ENCODE assay signal across 20 cellular contexts in the genomic region with DNA sequence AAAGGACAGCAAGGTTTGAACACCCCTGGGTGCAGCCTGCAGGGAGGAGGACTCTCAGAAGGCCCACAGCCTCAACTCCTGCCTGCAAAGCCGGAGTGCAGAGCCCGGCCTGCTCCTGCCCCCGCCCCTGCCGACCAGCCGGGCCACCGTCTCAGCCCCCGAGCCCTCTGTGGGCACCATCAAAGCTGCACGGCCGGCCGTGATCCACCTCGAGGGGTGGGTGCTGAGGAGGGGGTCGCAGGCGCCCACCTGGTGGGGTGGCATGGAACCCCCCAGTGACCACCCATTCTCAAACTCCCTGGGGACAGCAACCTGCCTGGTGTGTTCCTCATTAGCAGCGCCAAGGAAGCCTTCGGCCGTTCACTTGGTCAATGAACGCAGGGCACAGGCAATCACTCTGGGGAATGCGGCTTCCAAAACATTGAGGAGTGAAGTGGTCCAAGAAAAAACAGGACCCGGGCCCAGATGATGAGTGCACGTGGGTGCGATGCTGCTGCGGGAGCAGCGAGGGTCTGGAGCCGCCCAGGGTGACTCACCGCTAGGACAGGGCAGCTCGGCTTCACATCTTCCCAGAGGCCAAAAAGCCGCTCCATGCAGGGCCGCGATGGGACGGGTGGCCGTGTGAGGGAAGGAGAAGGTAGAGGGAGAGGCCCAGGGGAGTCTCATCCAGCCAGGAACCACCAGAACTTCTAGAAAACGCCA.
A peak's percentile ranks its signal among the peaks of the same experiment; 100 is the strongest.
DNase-seq lines count a peak whose midpoint lies in the region; ATAC-seq, FAIRE-seq and TF ChIP-seq lines count a peak whose summit lies in the region.
"Had no signal": no experiment of that assay in that cellular context is flagged by ENCODE, and none has a peak within 500 bp of the region (broad histone marks: within the 10 kb centered on the region; RNA-seq: fewer than 3 reads in every experiment).

No MANE protein-coding gene starts in this region.

- intact Hi-C loops in K562 (cut with micrococcal nuclease): loop anchor here (10.0 kb wide), 1 partner anchor 80 kb away; no protein-coding TSS in a partner anchor
- intact Hi-C loops in HepG2 (cut with micrococcal nuclease; ENCODE audit: unreplicated experiment): no loop called here
- intact Hi-C loops in CD4-positive, alpha-beta T cell (cut with DNase I, micrococcal nuclease): no loop called here

- H3K4me3 ChIP-seq in BLaER1 (no peak overlapping the region), K562 (no peak overlapping the region), HepG2 (replicated peaks in 1 of 3; ENCODE audit: insufficient read depth in 1 of 3, low read depth in 2 of 3, low read length in 3 of 3) (no peak overlapping the region), gastroesophageal sphincter (no peak overlapping the region)
- H3K4me3 ChIP-seq: GM23338 had no signal

- CTCF ChIA-PET in K562 (lab: Yijun Ruan, JAX; ENCODE audit: low intra/inter-chr PET ratio): no interaction called here
- CTCF ChIA-PET in HepG2 (lab: Yijun Ruan, JAX; ENCODE audit: low intra/inter-chr PET ratio, low total read pairs): no interaction called here
- CTCF ChIA-PET in CD4-positive, alpha-beta T cell (lab: Charles Lee): no interaction called here

- H3K79me2 ChIP-seq in K562 (ENCODE audit: control insufficient read depth, insufficient read depth, low read length) (no peaks in the 10 kb centered on the region), HepG2 (ENCODE audit: insufficient read depth, low read length) (no peaks in the 10 kb centered on the region)

- peaks cover 6% of the 10 kb centered on the region for H3K27me3 Mint-ChIP-seq in CD4-positive, alpha-beta T cell

- TF ChIP-seq EP300 in K562 (IDR thresholded peaks at IDR 0.05; ENCODE audit: low read length) (no peak), HepG2 (IDR thresholded peaks at IDR 0.05; ENCODE audit: low read depth in 2 of 2, low read length in 2 of 2) (no peak), HepG2 (CRISPR knock-in tag; IDR thresholded peaks at IDR 0.05; ENCODE audit: borderline replicate concordance) (no peak), gastroesophageal sphincter (IDR thresholded peaks at IDR 0.05) (no peak)

- BruUV-seq in K562 (replicated peaks; lab: Mats Ljungman, UMichigan) (no TSS peak), HepG2 (replicated peaks; lab: Mats Ljungman, UMichigan) (no TSS peak)

- 9% methylated on average over 32 of the region's 32 CpGs for WGBS in K562 (ENCODE audit: insufficient coverage, low coverage, missing lambda C conversion rate)
- 25% methylated on average over 21 of the region's 32 CpGs for WGBS in HepG2 (ENCODE audit: low lambda C conversion rate)
- 50 to 55% methylated on average over 2 to 4 of the region's 32 CpGs for WGBS in gastroesophageal sphincter (ENCODE audit: low coverage in 1 of 2), 2 donors

- in situ Hi-C loops in K562 (cut with MboI): no loop called here
- in situ Hi-C loops in HepG2 (cut with HindIII; ENCODE audit: extremely low pct_ligation_motif_present, low pct_unique_long_range_greater_than_20kb): no loop called here

- ATAC-seq in K562 (peak; percentile 22), HepG2 (peak; percentile 23; the same call in 1 of the 3 replicates), gastroesophageal sphincter (no peak)
- no peak for ATAC-seq in CD4-positive, alpha-beta T cell (ENCODE audit: poor library complexity)
- ATAC-seq: GM23338 had no signal

- H3K9ac ChIP-seq in BLaER1 (no peak overlapping the region), K562 (ENCODE audit: insufficient read depth in 1 of 2, low read depth in 2 of 2, low read length in 2 of 2) (no peak overlapping the region), HepG2 (ENCODE audit: insufficient read depth, low read depth, low read length) (no peak overlapping the region)
- H3K9ac ChIP-seq: KMS-11 had no signal

- H3K4me3 Mint-ChIP-seq in CD4-positive, alpha-beta T cell: no peak overlapping the region
- H3K4me3 Mint-ChIP-seq: CD8-positive, alpha-beta memory T cell; GM23338; H9 had no signal

- TF ChIP-seq CTCF in K562 (IDR thresholded peaks at IDR 0.05 in 2 of 3, conservative IDR thresholded peaks at IDR 0.05 in 1 of 3; ENCODE audit: insufficient read depth in 2 of 3, low read depth in 1 of 3, low read length in 3 of 3) (no peak), HepG2 (CRISPR knock-in tag; IDR thresholded peaks at IDR 0.05) (no peak), gastroesophageal sphincter (IDR thresholded peaks at IDR 0.05) (no peak)
- TF ChIP-seq CTCF in CD4-positive, alpha-beta T cell (IDR thresholded peaks at IDR 0.05): no peak

- H3K36me3 ChIP-seq in BLaER1: no peaks in the 10 kb centered on the region
- no peaks in the 10 kb centered on the region for H3K36me3 ChIP-seq in K562 (ENCODE audit: control insufficient read depth, insufficient read depth, low read length)
- no peaks in the 10 kb centered on the region for H3K36me3 ChIP-seq in HepG2 (replicated peaks in 1 of 2; ENCODE audit: control insufficient read depth in 1 of 2, insufficient read depth in 2 of 2, low read length in 2 of 2)
- no peaks in the 10 kb centered on the region for H3K36me3 ChIP-seq in gastroesophageal sphincter

- TF ChIP-seq RAD21 in K562 (CRISPR knock-in tag; conservative IDR thresholded peaks at IDR 0.05 in 1 of 2, IDR thresholded peaks at IDR 0.05 in 1 of 2) (no peak), HepG2 (CRISPR knock-in tag; IDR thresholded peaks at IDR 0.05) (no peak)

- H4K20me1 ChIP-seq in BLaER1 (no peaks in the 10 kb centered on the region), K562 (replicated peaks; ENCODE audit: control insufficient read depth, insufficient read depth, low read length) (peaks cover 15% of the 10 kb centered on the region), HepG2 (ENCODE audit: insufficient read depth, low read length) (no peaks in the 10 kb centered on the region)

- H3K27me3 ChIP-seq in BLaER1 (no peaks in the 10 kb centered on the region), K562 (ENCODE audit: control insufficient read depth in 2 of 2, insufficient read depth in 2 of 2, low read length in 2 of 2) (peaks cover 43 to 70% of the 10 kb centered on the region in 2 experiments), HepG2 (ENCODE audit: control insufficient read depth in 1 of 2, insufficient read depth in 2 of 2, low read length in 2 of 2) (peaks cover 4 to 70% of the 10 kb centered on the region in 2 experiments; a peak in 4 of 5 replicates), gastroesophageal sphincter (peaks cover 82% of the 10 kb centered on the region)
- H3K27me3 ChIP-seq in CD4-positive, alpha-beta T cell (ENCODE audit: control insufficient read depth, insufficient read depth, low read length): peaks cover 3% of the 10 kb centered on the region

- no peaks in the 10 kb centered on the region for H3K9me3 Mint-ChIP-seq in CD4-positive, alpha-beta T cell
- H3K9me3 Mint-ChIP-seq: CD8-positive, alpha-beta memory T cell had no signal

- peak overlapping the region; percentile 81; the same call in 1 of the 2 replicates for H3K4me2 ChIP-seq in BLaER1
- H3K4me2 ChIP-seq in K562 (ENCODE audit: insufficient read depth, low read length): no peak overlapping the region
- no peak overlapping the region for H3K4me2 ChIP-seq in HepG2 (ENCODE audit: low read depth, low read length)
- H3K4me2 ChIP-seq: GM23338, KMS-11 had no signal

- FAIRE-seq in K562 (lab: Jason Lieb, UNC): no peak
- no peak for FAIRE-seq in HepG2 (lab: Jason Lieb, UNC)
- FAIRE-seq: A204.1, G401.6, GM12892, GM18507 had no signal

- no peaks in the 10 kb centered on the region for H3K9me3 ChIP-seq in BLaER1
- H3K9me3 ChIP-seq in K562 (replicated peaks; ENCODE audit: control insufficient read depth, insufficient read depth, low read depth, low read length): no peaks in the 10 kb centered on the region
- no peaks in the 10 kb centered on the region for H3K9me3 ChIP-seq in HepG2 (ENCODE audit: low read length)
- no peaks in the 10 kb centered on the region for H3K9me3 ChIP-seq in gastroesophageal sphincter
- no peaks in the 10 kb centered on the region for H3K9me3 ChIP-seq in CD4-positive, alpha-beta T cell (ENCODE audit: control insufficient read depth, low read length)

- no peak overlapping the region for H3K27ac Mint-ChIP-seq in CD4-positive, alpha-beta T cell
- H3K27ac Mint-ChIP-seq: CD8-positive, alpha-beta memory T cell; GM23338; H9 had no signal

- H3K4me1 ChIP-seq in BLaER1 (peaks cover 68% of the 10 kb centered on the region), K562 (replicated peaks in 1 of 2; ENCODE audit: control insufficient read depth in 2 of 2, insufficient read depth in 2 of 2, low read length in 2 of 2) (peaks cover 0 to 10% of the 10 kb centered on the region in 2 experiments; a peak in 1 of 5 replicates), HepG2 (ENCODE audit: insufficient read depth, low read length) (no peaks in the 10 kb centered on the region), gastroesophageal sphincter (no peaks in the 10 kb centered on the region)

- peaks cover 4% of the 10 kb centered on the region for H3K9me1 ChIP-seq in K562 (ENCODE audit: control insufficient read depth, insufficient read depth, low read length)

- H3K27ac ChIP-seq in BLaER1: no peak overlapping the region
- H3K27ac ChIP-seq in K562 (ENCODE audit: extremely low read depth, low read depth, low read length): no peak overlapping the region
- no peak overlapping the region for H3K27ac ChIP-seq in HepG2 (ENCODE audit: extremely low read length, insufficient read depth, low read length)
- no peak overlapping the region for H3K27ac ChIP-seq in gastroesophageal sphincter
- no peak overlapping the region for H3K27ac ChIP-seq in CD4-positive, alpha-beta T cell (ENCODE audit: low read depth, low read length)
- H3K27ac ChIP-seq: KMS-11 had no signal

- POLR2A ChIA-PET in K562 (lab: Yijun Ruan, JAX): interaction anchor here (0.6 to 1.0 kb wide), 2 partner anchors 9 to 63 kb away, joined by 3 to 4 read pairs; no protein-coding TSS in a partner anchor
- POLR2A ChIA-PET in HepG2 (lab: Yijun Ruan, JAX): no interaction called here
- POLR2A ChIA-PET in CD4-positive, alpha-beta T cell (lab: Charles Lee): no interaction called here

- no peaks in the 10 kb centered on the region for H3K4me1 Mint-ChIP-seq in CD4-positive, alpha-beta T cell (ENCODE audit: low read depth)
- H3K4me1 Mint-ChIP-seq: CD8-positive, alpha-beta memory T cell had no signal

- TF ChIP-seq POLR2A in K562 (conservative IDR thresholded peaks at IDR 0.05) (no peak), HepG2 (IDR thresholded peaks at IDR 0.05; ENCODE audit: insufficient read depth in 1 of 2, low read depth in 2 of 2, low read length in 2 of 2) (no peak), gastroesophageal sphincter (IDR thresholded peaks at IDR 0.05) (no peak)

- no peaks in the 10 kb centered on the region for H3K36me3 Mint-ChIP-seq in CD4-positive, alpha-beta T cell (ENCODE audit: low read depth)
- H3K36me3 Mint-ChIP-seq: CD8-positive, alpha-beta memory T cell had no signal

- peak; percentile 20 for DNase-seq in Daoy (ENCODE audit: low read depth)
- DNase-seq in K562 (ENCODE audit: extremely low read depth in 1 of 4, low spot score in 3 of 4): no peak
- no peak for DNase-seq in HepG2 (ENCODE audit: low spot score)
- no peak for DNase-seq in CD4-positive, alpha-beta T cell
- DNase-seq in GF-D8 (lab: John Stamatoyannopoulos, UW): no peak
- DNase-seq in T1000 (lab: John Stamatoyannopoulos, UW): no peak
- DNase-seq: AML-193; CD8-positive, alpha-beta memory T cell; COR-L47; DMS 273 treated with DMSO at 0.1 percent for 48 hours; DND-41; H9 had no signal

- H2AFZ ChIP-seq in K562 (ENCODE audit: low read depth, low read length): no peak overlapping the region
- no peak overlapping the region for H2AFZ ChIP-seq in HepG2 (ENCODE audit: low read length)
- H2AFZ ChIP-seq: GM23338 had no signal

TF ChIP-seq in HepG2, 621 proteins besides CTCF, POLR2A, EP300 and RAD21 (continues in another document):
- no peak for TF ChIP-seq ZNF282 (IDR thresholded peaks at IDR 0.05; ENCODE audit: partially characterized antibody)

Comparison
In these comparisons a context has a peak if more than half of its experiments do, and no peak if none do; other contexts are left out.
1. ATAC-seq: peak in K562 (single experiment) and HepG2 (single experiment); none in gastroesophageal sphincter (single experiment) and CD4-positive, alpha-beta T cell (single experiment).